Comparison of ENCODE assay signal across 15 cellular contexts in genomic region chrX:17033225-17033624, GRCh38.
"Had no signal": no experiment of that assay in that cellular context is flagged by ENCODE, and none has a peak within 500 bp of the region (broad histone marks: within the 10 kb centered on the region; RNA-seq: fewer than 3 reads in every experiment).

No MANE protein-coding gene starts in this region.

- H3K4me3 ChIP-seq: breast epithelium, left ventricle myocardium inferior, upper lobe of left lung had no signal

- ATAC-seq: activated CD8-positive, alpha-beta T cell treated with anti-CD3 and anti-CD28 coated beads for 36 hours; esophagus mucosa; natural killer cell treated with Interleukin-12 subunit alpha and Interleukin-12 subunit beta and Interleukin-15 and Interleukin-18, amount 100 ng/mL, for 72 hours; stimulated activated naive B cell treated with anti-CD40 and anti-IgM and Interleukin-4, amounts not matched to agents 10 μg/mL and 1 μg/mL and 100 μg/mL, for 72 hours had no signal

- H3K27ac ChIP-seq: breast epithelium, left ventricle myocardium inferior had no signal

- H3K36me3 ChIP-seq: breast epithelium, left ventricle myocardium inferior, upper lobe of left lung had no signal

- H3K27me3 ChIP-seq: upper lobe of left lung had no signal

- DNase-seq: activated B cell treated with CpG ODN at 0.5 μM for 24 hours; activated CD4-positive, alpha-beta T cell treated with anti-CD3 and anti-CD28 coated beads for 48 hours; activated CD8-positive, alpha-beta T cell treated with anti-CD3 and anti-CD28 coated beads for 36 hours; activated gamma-delta T cell treated with Interleukin-2 at 50 U/mL for 16 hours; activated T-cell treated with anti-CD3 and anti-CD28 coated beads, Interleukin-2, amount 50 U/mL, for 48 hours; hippocampal formation; kidney; left ventricle myocardium inferior; mesenchymal stem cell; stimulated activated CD4-positive, alpha-beta T cell treated with anti-CD3 and anti-CD28 coated beads, Interleukin-2, amount 100 ng/mL, for 48 hours; stimulated activated naive B cell treated with anti-CD40 and anti-IgM and Interleukin-4, amounts not matched to agents 10 μg/mL and 1 μg/mL and 100 μg/mL, for 72 hours had no signal

- H3K4me1 ChIP-seq: breast epithelium, left ventricle myocardium inferior had no signal

- H3K9me3 ChIP-seq: breast epithelium, left ventricle myocardium inferior, upper lobe of left lung had no signal
